In the genomic region with DNA sequence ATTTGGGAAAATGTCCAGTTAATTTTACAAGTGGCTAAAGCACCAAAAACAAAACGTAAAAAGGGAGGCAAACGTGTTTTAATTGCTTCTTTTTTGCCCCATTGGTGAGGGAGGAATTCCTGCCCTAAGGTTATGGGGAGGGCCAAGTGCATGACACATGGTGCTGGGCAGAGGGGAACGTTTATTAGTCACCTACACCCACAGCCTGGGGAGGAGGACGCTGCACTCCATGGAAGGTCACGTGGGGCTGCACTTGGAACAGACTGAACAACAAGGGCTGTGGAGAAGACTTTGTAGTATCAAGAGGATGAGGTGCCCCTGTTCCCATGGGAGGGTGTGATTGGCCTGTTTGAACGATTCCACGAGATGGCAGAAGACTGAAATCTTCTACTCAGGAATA, we compare ENCODE assay signal across 16 cellular contexts. TPM values are rescaled to one million over a fixed set of nuclear protein-coding genes. Genes with fewer than 3 reads are reported as not detected.
A peak's percentile ranks its signal among the peaks of the same experiment; 100 is the strongest.
DNase-seq lines count a peak whose midpoint lies in the region; ATAC-seq and FAIRE-seq lines count a peak whose summit lies in the region.
"Had no signal": no experiment of that assay in that cellular context is flagged by ENCODE, and none has a peak within 500 bp of the region (broad histone marks: within the 10 kb centered on the region; RNA-seq: fewer than 3 reads in every experiment).

No MANE protein-coding gene starts in this region.

- no peaks in the 10 kb centered on the region for H3K27me3 ChIP-seq in skeletal muscle satellite cell (ENCODE audit: control insufficient read depth, insufficient read depth, low read length)
- H3K27me3 ChIP-seq: vagina had no signal

- ATAC-seq in esophagus mucosa (peak; percentile 55), Right ventricle myocardium inferior (no peak), HG03097 (IDR thresholded peaks at IDR 0.05; ENCODE audit: low FRiP score, unreplicated experiment) (no peak)
- ATAC-seq: effector memory CD8-positive, alpha-beta T cell had no signal

- no peak overlapping the region for H3K9ac ChIP-seq in skeletal muscle satellite cell (ENCODE audit: low read depth, low read length)

- H3K4me1 ChIP-seq in skeletal muscle satellite cell (ENCODE audit: control insufficient read depth, insufficient read depth, low read length), result peaks cover 9% of the 10 kb centered on the region
- H3K4me1 ChIP-seq: vagina had no signal

- no peak overlapping the region for H3K4me3 ChIP-seq in skeletal muscle satellite cell (ENCODE audit: low read length)
- H3K4me3 ChIP-seq: vagina had no signal

- H3K9me3 ChIP-seq in skeletal muscle satellite cell (replicated peaks; ENCODE audit: low read length), result no peaks in the 10 kb centered on the region
- H3K9me3 ChIP-seq: vagina had no signal

- H3K4me2 ChIP-seq in skeletal muscle satellite cell (ENCODE audit: low read length), result peak overlapping the region; percentile 42

- peak; percentile 24 for DNase-seq in GM04504 (ENCODE audit: low read depth)
- DNase-seq in RCC 7860 (ENCODE audit: low spot score), result peak; percentile 90
- DNase-seq in HuH-7.5 (ENCODE audit: low spot score), result no peak
- DNase-seq in Right ventricle myocardium inferior (ENCODE audit: missing footprints), result no peak
- DNase-seq: activated effector memory CD4-positive, alpha-beta T cell treated with Interleukin-2 at 50 U/mL for 16 hours; CD8-positive, alpha-beta memory T cell; effector memory CD8-positive, alpha-beta T cell; glutamatergic neuron; NCI-H2029 treated with DMSO at 0.1 percent for 48 hours; SIG-M5; stimulated activated CD4-positive, alpha-beta T cell treated with anti-CD3 and anti-CD28 coated beads, Interleukin-2, amount 100 ng/mL, for 24 hours had no signal

- intact Hi-C loops in Right ventricle myocardium inferior (cut with DNase I), result no loop called here

- FAIRE-seq in RCC 7860 (lab: Jason Lieb, UNC), result peak; percentile 97

- no peaks in the 10 kb centered on the region for H3K36me3 ChIP-seq in skeletal muscle satellite cell (ENCODE audit: insufficient read depth, low read length)
- H3K36me3 ChIP-seq: vagina had no signal

RNA-seq across cellular contexts. Expression of gene ADAMTS16, which starts 13.7 kb away (rescaled TPM):
- not detected for total RNA-seq in esophagus mucosa
- total RNA-seq in skeletal muscle satellite cell (2012; rRNA removed), result 0.22 and 0.25 TPM in 2 replicates
- total RNA-seq in Right ventricle myocardium inferior, result not detected
- total RNA-seq: CD8-positive, alpha-beta memory T cell; pulmonary artery endothelial cell had no signal

Comparison
In these comparisons a context has a peak if more than half of its experiments do, and no peak if none do; other contexts are left out.
1. DNase-seq: peak in GM04504 (single experiment) and RCC 7860 (single experiment); none in HuH-7.5 (single experiment) and Right ventricle myocardium inferior (single experiment).